Comparison of ENCODE assay signal across 8 cellular contexts in genomic region chr12:111840831-111841230, GRCh38. TPM values are rescaled to one million over a fixed set of nuclear protein-coding genes. Genes with fewer than 3 reads are reported as not detected.
DNase-seq lines count a peak whose midpoint lies in the region; ATAC-seq and TF ChIP-seq lines count a peak whose summit lies in the region.

No MANE protein-coding gene starts in this region.

- TF ChIP-seq CTCF in liver (IDR thresholded peaks at IDR 0.05; ENCODE audit: low read depth, low read length, missing input control), result no peak
- no peak for TF ChIP-seq CTCF in transverse colon (IDR thresholded peaks at IDR 0.05)

- peak overlapping the region; percentile 69 to 99 (median 98) for H3K4me3 ChIP-seq in liver (ENCODE audit: low read depth in 1 of 3, low read length in 3 of 3)
- H3K4me3 ChIP-seq in transverse colon, result peak overlapping the region; percentile 83 to 97 (median 91)

- no peak for ATAC-seq in activated T-cell treated with anti-CD3 and anti-CD28 coated beads, Interleukin-2, amount 50 U/mL, for 72 hours (replicated peaks in 1 of 2)
- no peak for ATAC-seq in activated naive CD8-positive, alpha-beta T cell treated with anti-CD3 and anti-CD28 coated beads, Interleukin-2, amount 50 U/mL, for 24 hours
- ATAC-seq in HG02623 (IDR thresholded peaks at IDR 0.05; ENCODE audit: unreplicated experiment), result no peak

- WGBS in liver, result 36% methylated on average over 11 of the region's 11 CpGs
- WGBS in transverse colon (ENCODE audit: low coverage in 1 of 2), 2 donors, result 28% methylated on average over 11 of the region's 11 CpGs; no CpG with 5 or more reads in 1 of the 2 donors

- H3K4me1 ChIP-seq in liver (ENCODE audit: control insufficient read depth in 4 of 4, insufficient read depth in 4 of 4, low read length in 3 of 4) (peaks cover 14 to 42% (median 33%) of the 10 kb centered on the region in 4 donors), transverse colon (peaks cover 27 to 42% (median 35%) of the 10 kb centered on the region in 4 donors)

- H3K4me1 Mint-ChIP-seq in activated T-cell treated with anti-CD3 and anti-CD28 coated beads, Interleukin-2, amount 50 U/mL, for 72 hours (ENCODE audit: low read depth), result peaks cover 57% of the 10 kb centered on the region
- H3K4me1 Mint-ChIP-seq in activated naive CD8-positive, alpha-beta T cell treated with anti-CD3 and anti-CD28 coated beads, Interleukin-2, amount 50 U/mL, for 24 hours, result peaks cover 51% of the 10 kb centered on the region

- H3K36me3 ChIP-seq in liver (ENCODE audit: control insufficient read depth in 4 of 4, insufficient read depth in 3 of 4, low read depth in 1 of 4, low read length in 3 of 4) (peaks cover 0 to 8% (median 3%) of the 10 kb centered on the region in 4 donors), transverse colon (peaks cover 0 to 8% (median 2%) of the 10 kb centered on the region in 4 donors)

- H3K27me3 Mint-ChIP-seq in activated T-cell treated with anti-CD3 and anti-CD28 coated beads, Interleukin-2, amount 50 U/mL, for 72 hours (ENCODE audit: low read depth), result no peaks in the 10 kb centered on the region
- no peaks in the 10 kb centered on the region for H3K27me3 Mint-ChIP-seq in activated naive CD8-positive, alpha-beta T cell treated with anti-CD3 and anti-CD28 coated beads, Interleukin-2, amount 50 U/mL, for 24 hours

- H3K9me3 ChIP-seq in liver (ENCODE audit: control insufficient read depth in 4 of 4, low read length in 3 of 4) (no peaks in the 10 kb centered on the region), transverse colon (no peaks in the 10 kb centered on the region)

- DNase-seq in activated T-cell treated with anti-CD3 and anti-CD28 coated beads, Interleukin-2, amount 50 U/mL, for 72 hours, result no peak
- DNase-seq in activated T-cell treated with anti-CD3 and anti-CD28 coated beads, Interleukin-2, amount 50 U/mL, for 48 hours, result no peak
- DNase-seq in activated naive CD8-positive, alpha-beta T cell treated with anti-CD3 and anti-CD28 coated beads, Interleukin-2, amount 50 U/mL, for 24 hours, result no peak
- DNase-seq in transverse colon, result peak; percentile 56
- no peak for DNase-seq in hippocampal formation (lab: John Stamatoyannopoulos, UW)
- DNase-seq in Kasumi-1 (lab: John Stamatoyannopoulos, UW), result no peak

- peak overlapping the region; percentile 92 to 100 for H3K4me3 Mint-ChIP-seq in activated T-cell treated with anti-CD3 and anti-CD28 coated beads, Interleukin-2, amount 50 U/mL, for 72 hours
- peak overlapping the region; percentile 95 for H3K4me3 Mint-ChIP-seq in activated naive CD8-positive, alpha-beta T cell treated with anti-CD3 and anti-CD28 coated beads, Interleukin-2, amount 50 U/mL, for 24 hours

- H3K27me3 ChIP-seq in liver (ENCODE audit: control insufficient read depth in 4 of 4, insufficient read depth in 4 of 4, low read length in 3 of 4) (no peaks in the 10 kb centered on the region), transverse colon (no peaks in the 10 kb centered on the region)

- peak; percentile 3 for TF ChIP-seq POLR2A in transverse colon (IDR thresholded peaks at IDR 0.05)

- peak overlapping the region; percentile 100 for H3K27ac Mint-ChIP-seq in activated T-cell treated with anti-CD3 and anti-CD28 coated beads, Interleukin-2, amount 50 U/mL, for 72 hours
- peak overlapping the region; percentile 99 for H3K27ac Mint-ChIP-seq in activated naive CD8-positive, alpha-beta T cell treated with anti-CD3 and anti-CD28 coated beads, Interleukin-2, amount 50 U/mL, for 24 hours

- intact Hi-C loops in transverse colon (cut with DNase I; ENCODE audit: low total_unique reads), result no loop called here

- peak overlapping the region; percentile 92 to 94 for H3K9ac ChIP-seq in liver (ENCODE audit: low read depth in 1 of 2, low read length in 2 of 2)

- in situ Hi-C loops in transverse colon (cut with MboI; ENCODE audit: low pct_ligation_motif_present in 1 of 4, low pct_unique_long_range_greater_than_20kb in 1 of 4, low sequenced_read_pairs in 3 of 4), result no loop called here

- no peak for TF ChIP-seq EP300 in transverse colon (IDR thresholded peaks at IDR 0.05; ENCODE audit: low read depth)

- no peaks in the 10 kb centered on the region for H3K9me3 Mint-ChIP-seq in activated T-cell treated with anti-CD3 and anti-CD28 coated beads, Interleukin-2, amount 50 U/mL, for 72 hours
- no peaks in the 10 kb centered on the region for H3K9me3 Mint-ChIP-seq in activated naive CD8-positive, alpha-beta T cell treated with anti-CD3 and anti-CD28 coated beads, Interleukin-2, amount 50 U/mL, for 24 hours

- TF ChIP-seq RAD21 in liver (IDR thresholded peaks at IDR 0.05), result no peak

- H3K27ac ChIP-seq in liver (ENCODE audit: low read depth in 1 of 2, low read length in 2 of 2) (no peak overlapping the region), transverse colon (peak overlapping the region; percentile 95 to 97 (median 96))

- H3K36me3 Mint-ChIP-seq in activated T-cell treated with anti-CD3 and anti-CD28 coated beads, Interleukin-2, amount 50 U/mL, for 72 hours (ENCODE audit: insufficient read depth in 2 of 2), result peaks cover 9 to 16% of the 10 kb centered on the region in 2 donors
- H3K36me3 Mint-ChIP-seq in activated naive CD8-positive, alpha-beta T cell treated with anti-CD3 and anti-CD28 coated beads, Interleukin-2, amount 50 U/mL, for 24 hours (ENCODE audit: low read depth), result peaks cover 39% of the 10 kb centered on the region

TF ChIP-seq in liver, 16 proteins besides CTCF, POLR2A, EP300 and RAD21:
- TF ChIP-seq EGR1 (IDR thresholded peaks at IDR 0.05; ENCODE audit: low read depth in 2 of 2), result no peak
- TF ChIP-seq TAF1 (conservative IDR thresholded peaks at IDR 0.05), result no peak
- TF ChIP-seq GABPA (IDR thresholded peaks at IDR 0.05 in 1 of 2, conservative IDR thresholded peaks at IDR 0.05 in 1 of 2), result no peak
- no peak for TF ChIP-seq FOXA2 (IDR thresholded peaks at IDR 0.05)
- TF ChIP-seq FOXA1 (IDR thresholded peaks at IDR 0.05), result no peak
- TF ChIP-seq YY1 (IDR thresholded peaks at IDR 0.05), result no peak

RNA-seq across cellular contexts. Expression of gene MAPKAPK5, which starts 1.2 kb away (rescaled TPM):
- total RNA-seq in activated T-cell treated with anti-CD3 and anti-CD28 coated beads, Interleukin-2, amount 50 U/mL, for 72 hours, result 10 to 100 TPM; 52.3 to 56.5 TPM
- total RNA-seq in liver (10 to 100 TPM; 11.0 to 26.3 TPM), transverse colon (100 to 1,000 TPM in 2 of 4 donors, 10 to 100 TPM in 2; 73.5 to 768 (median 90.1) TPM)
- polyA plus RNA-seq in liver, result 10 to 100 TPM; 10.9 to 14.1 TPM

Comparison
In these comparisons a context has a peak if more than half of its experiments do, and no peak if none do; other contexts are left out.
1. H3K27ac ChIP-seq: peak in transverse colon (4 of 4); none in liver (0 of 2).